In genomic region chr6:44779130-44779826, GRCh38 we compare ENCODE assay signal across 16 cellular contexts.
A peak's percentile ranks its signal among the peaks of the same experiment; 100 is the strongest.
DNase-seq lines count a peak whose midpoint lies in the region; ATAC-seq lines count a peak whose summit lies in the region.
"Had no signal": no experiment of that assay in that cellular context is flagged by ENCODE, and none has a peak within 500 bp of the region (broad histone marks: within the 10 kb centered on the region; RNA-seq: fewer than 3 reads in every experiment).

No MANE protein-coding gene starts in this region.

- no peaks in the 10 kb centered on the region for H3K27me3 ChIP-seq in BLaER1 treated with 17β-estradiol and CSF1 and Interleukin-3, amounts not matched to agents 10 nM and 100 nM

- no peak for DNase-seq in T-helper 17 cell
- DNase-seq in GOT3 (lab: John Stamatoyannopoulos, UW): no peak
- no peak for DNase-seq in mesenteric fat pad (ENCODE audit: low spot score)
- DNase-seq in superior temporal gyrus (ENCODE audit: extremely low spot score): no peak
- DNase-seq in AML-193 (lab: John Stamatoyannopoulos, UW): no peak
- DNase-seq: activated T-cell treated with anti-CD3 and anti-CD28 coated beads, Interleukin-2, amount 50 U/mL, for 4 hours; EL; hippocampal formation; NCI-H2227 treated with DMSO at 0.1 percent for 48 hours had no signal

- no peaks in the 10 kb centered on the region for H3K27me3 Mint-ChIP-seq in T-helper 17 cell
- H3K27me3 Mint-ChIP-seq: progenitor cell of endocrine pancreas had no signal

- no peaks in the 10 kb centered on the region for H3K36me3 Mint-ChIP-seq in T-helper 17 cell (ENCODE audit: low read depth)
- H3K36me3 Mint-ChIP-seq: mesothelial cell of epicardium had no signal

- peak overlapping the region in 2 of 11 experiments; percentile 22 to 35; a peak in 1 of 22 replicates for H3K27ac ChIP-seq in BLaER1 treated with 17β-estradiol and CSF1 and Interleukin-3, amounts not matched to agents 10 nM and 100 nM
- H3K27ac ChIP-seq: KMS-11, WERI-Rb-1 had no signal

- H3K27ac Mint-ChIP-seq in T-helper 17 cell: peak overlapping the region; percentile 32
- H3K27ac Mint-ChIP-seq: mesothelial cell of epicardium, progenitor cell of endocrine pancreas had no signal

- H3K4me3 ChIP-seq in BLaER1 treated with 17β-estradiol and CSF1 and Interleukin-3, amounts not matched to agents 10 nM and 100 nM: no peak overlapping the region

- H3K4me3 Mint-ChIP-seq in T-helper 17 cell: no peak overlapping the region
- H3K4me3 Mint-ChIP-seq: activated T-cell treated with anti-CD3 and anti-CD28 coated beads, Interleukin-2, amount 50 U/mL, for 4 hours; mesothelial cell of epicardium had no signal

- H4K20me1 ChIP-seq in BLaER1 treated with 17β-estradiol and CSF1 and Interleukin-3, amounts not matched to agents 10 nM and 100 nM: no peaks in the 10 kb centered on the region

- H3K4me1 ChIP-seq in BLaER1 treated with 17β-estradiol and CSF1 and Interleukin-3, amounts not matched to agents 10 nM and 100 nM: peaks cover 12 to 16% (median 13%) of the 10 kb centered on the region in 10 experiments; a peak in 19 of 20 replicates

- ATAC-seq in GM19025 (IDR thresholded peaks at IDR 0.05; ENCODE audit: low read depth, unreplicated experiment): peak; percentile 68
- peak; percentile 62 for ATAC-seq in HG02885 (IDR thresholded peaks at IDR 0.05; ENCODE audit: poor library complexity, unreplicated experiment)
- ATAC-seq in T-helper 17 cell: no peak
- ATAC-seq: activated T-cell treated with anti-CD3 and anti-CD28 coated beads, Interleukin-2, amount 50 U/mL, for 4 hours had no signal

- H3K36me3 ChIP-seq in BLaER1 treated with 17β-estradiol and CSF1 and Interleukin-3, amounts not matched to agents 10 nM and 100 nM: no peaks in the 10 kb centered on the region
- H3K36me3 ChIP-seq: WERI-Rb-1 had no signal

- peaks cover 4 to 13% (median 6%) of the 10 kb centered on the region in 11 experiments; a peak in 21 of 22 replicates for H3K9me3 ChIP-seq in BLaER1 treated with 17β-estradiol and CSF1 and Interleukin-3, amounts not matched to agents 10 nM and 100 nM (replicated peaks in 1 of 11)
- H3K9me3 ChIP-seq in T-helper 17 cell (ENCODE audit: control insufficient read depth, low read length, poor library complexity, severe bottlenecking): no peaks in the 10 kb centered on the region

- no peaks in the 10 kb centered on the region for H3K4me1 Mint-ChIP-seq in T-helper 17 cell
- H3K4me1 Mint-ChIP-seq: mesothelial cell of epicardium had no signal

- H3K9ac ChIP-seq in BLaER1 treated with 17β-estradiol and CSF1 and Interleukin-3, amounts not matched to agents 10 nM and 100 nM: no peak overlapping the region
- H3K9ac ChIP-seq: KMS-11 had no signal

- H3K4me2 ChIP-seq in BLaER1 treated with 17β-estradiol and CSF1 and Interleukin-3, amounts not matched to agents 10 nM and 100 nM: peak overlapping the region in 10 of 11 experiments; percentile 13 to 82 (median 35); a peak in 15 of 22 replicates
- H3K4me2 ChIP-seq: KMS-11 had no signal
